Comparison of ENCODE assay signal across 8 cellular contexts in genomic region chr1:23743287-23744052, GRCh38. TPM values are rescaled to one million over a fixed set of nuclear protein-coding genes. Genes with fewer than 3 reads are reported as not detected.
DNase-seq lines count a peak whose midpoint lies in the region; ATAC-seq and TF ChIP-seq lines count a peak whose summit lies in the region.

ELOA (plus strand) TSS chr1:23743471; CDS start chr1:23743504, 33 bp downstream.

- TF ChIP-seq POLR2A in GM19099 (IDR thresholded peaks at IDR 0.05; ENCODE audit: extremely low read depth, insufficient read length, low read depth): peak; percentile 93

- H3K4me1 ChIP-seq in OCI-LY1 (ENCODE audit: insufficient read depth, low read length, severe bottlenecking) (peaks cover 31% of the 10 kb centered on the region), mucosa of rectum (ENCODE audit: control insufficient read depth in 2 of 2, insufficient read depth in 2 of 2, low read length in 2 of 2) (peaks cover 15% of the 10 kb centered on the region in 2 donors)

- H3K9ac ChIP-seq in OCI-LY1 (ENCODE audit: low read length) (peak within 1 kb of the TSS; percentile 86), mucosa of rectum (ENCODE audit: low read depth in 1 of 2, low read length in 2 of 2) (peak within 1 kb of the TSS; percentile 88 to 94)

- peak within 1 kb of the TSS; percentile 69 for H3K4me2 ChIP-seq in OCI-LY1 (ENCODE audit: low read length)

- H2AFZ ChIP-seq in OCI-LY1 (ENCODE audit: low read length): no peak within 1 kb of the TSS

- peak; percentile 72 for ATAC-seq in HG03442 (IDR thresholded peaks at IDR 0.05; ENCODE audit: unreplicated experiment)

- H3K9me3 ChIP-seq in OCI-LY1 (ENCODE audit: low read length) (no peaks in the 10 kb centered on the region), mucosa of rectum (ENCODE audit: control insufficient read depth in 2 of 2, low read length in 2 of 2) (no peaks in the 10 kb centered on the region)

- TF ChIP-seq CTCF in OCI-LY1 (IDR thresholded peaks at IDR 0.05; ENCODE audit: low read length) (no peak), epithelial cell of proximal tubule (conservative IDR thresholded peaks at IDR 0.05; ENCODE audit: low read depth, low read length) (no peak)

- H3K9me2 ChIP-seq in OCI-LY1 (ENCODE audit: low read depth, low read length): no peaks in the 10 kb centered on the region

- H3F3A ChIP-seq in OCI-LY1 (ENCODE audit: insufficient read depth, low read length): 0 out of 2 replicates have a peak, but pooled peaks cover 4% of the 10 kb centered on the region

- H3K27me3 ChIP-seq in OCI-LY1 (ENCODE audit: insufficient read depth, low read length) (no peaks in the 10 kb centered on the region), mucosa of rectum (ENCODE audit: control insufficient read depth in 2 of 2, insufficient read depth in 2 of 2, low read length in 2 of 2) (no peaks in the 10 kb centered on the region)

- H3K27ac ChIP-seq in OCI-LY1 (ENCODE audit: low read depth, low read length, poor library complexity, severe bottlenecking) (no peak within 1 kb of the TSS), mucosa of rectum (ENCODE audit: low read depth in 2 of 2, low read length in 2 of 2) (peak within 1 kb of the TSS; percentile 88 to 90)

- DNase-seq in C1 segment of cervical spinal cord (lab: John Stamatoyannopoulos, UW) (peak; percentile 6 to 80 (median 47)), activated T-cell treated with anti-CD3 and anti-CD28 coated beads for 4 hours (peak; percentile 58), epithelial cell of proximal tubule (ENCODE audit: low read depth) (no peak)
- peak; percentile 83 for DNase-seq in stimulated activated CD8-positive, alpha-beta memory T cell treated with anti-CD3 and anti-CD28 coated beads, Interleukin-4, amount 100 ng/mL, for 48 hours

- H3K4me3 ChIP-seq in OCI-LY1 (ENCODE audit: low read depth, low read length, poor library complexity, severe bottlenecking) (peak within 1 kb of the TSS; percentile 88), epithelial cell of proximal tubule (ENCODE audit: low read depth, low read length) (peak within 1 kb of the TSS; percentile 83), mucosa of rectum (ENCODE audit: low read length in 2 of 2) (peak within 1 kb of the TSS; percentile 84 to 90)

- peaks cover 41% of the 10 kb centered on the region for H3K79me2 ChIP-seq in OCI-LY1 (ENCODE audit: insufficient read depth, low read length)

- no peaks in the 10 kb centered on the region for H4K20me1 ChIP-seq in OCI-LY1 (ENCODE audit: insufficient read depth, low read length)

- H3K36me3 ChIP-seq in OCI-LY1 (ENCODE audit: insufficient read depth, low read length): peaks cover 16% of the 10 kb centered on the region
- peaks cover 0 to 4% of the 10 kb centered on the region in 2 donors for H3K36me3 ChIP-seq in mucosa of rectum (ENCODE audit: control insufficient read depth in 2 of 2, insufficient read depth in 2 of 2, low read length in 2 of 2)

RNA-seq across cellular contexts. Expression of gene ELOA, which starts in this region (rescaled TPM):
- 27.9 and 30.2 TPM in 2 replicates for total RNA-seq in epithelial cell of proximal tubule
